1 cellular context compared by ENCODE assay signal in genomic region chr2:177076636-177077179, GRCh38.
TF ChIP-seq lines count a peak whose summit lies in the region.

No MANE protein-coding gene starts in this region.

TF ChIP-seq in H1, 55 proteins besides CTCF, POLR2A, EP300 and RAD21:
- no peak for TF ChIP-seq MAX (IDR thresholded peaks at IDR 0.05)
- TF ChIP-seq RXRA (IDR thresholded peaks at IDR 0.05; ENCODE audit: insufficient read depth, low read depth, low read length): no peak
- TF ChIP-seq ATF3 (IDR thresholded peaks at IDR 0.05; ENCODE audit: insufficient read depth, low read depth, low read length): no peak
- TF ChIP-seq CBX8 (IDR thresholded peaks at IDR 0.05; ENCODE audit: borderline replicate concordance, low read depth, low read length): no peak
- no peak for TF ChIP-seq RBBP5 (IDR thresholded peaks at IDR 0.05; ENCODE audit: borderline replicate concordance, low read depth, low read length)
- TF ChIP-seq CHD1 (IDR thresholded peaks at IDR 0.05; ENCODE audit: low read depth, low read length): no peak
- no peak for TF ChIP-seq TAF7 (optimal IDR thresholded peaks at IDR 0.05; ENCODE audit: borderline replicate concordance, low read depth, low read length)
- TF ChIP-seq CEBPB (IDR thresholded peaks at IDR 0.05; ENCODE audit: low read depth, low read length): no peak
- TF ChIP-seq SUZ12 (IDR thresholded peaks at IDR 0.05; ENCODE audit: low read length): no peak
- TF ChIP-seq PHF8 (conservative IDR thresholded peaks at IDR 0.05; ENCODE audit: low read depth, low read length): no peak
- no peak for TF ChIP-seq SP2 (IDR thresholded peaks at IDR 0.05; ENCODE audit: low read length)
- TF ChIP-seq RFX5 (IDR thresholded peaks at IDR 0.05; ENCODE audit: borderline replicate concordance, low read depth, low read length): no peak
- TF ChIP-seq SP4 (IDR thresholded peaks at IDR 0.05; ENCODE audit: low read length): no peak
- TF ChIP-seq GTF2F1 (IDR thresholded peaks at IDR 0.05; ENCODE audit: borderline replicate concordance, low read depth, low read length): no peak
- no peak for TF ChIP-seq TAF1 (IDR thresholded peaks at IDR 0.05; ENCODE audit: low read depth, low read length)
- no peak for TF ChIP-seq TEAD4 (IDR thresholded peaks at IDR 0.05; ENCODE audit: low read depth, low read length)
- no peak for TF ChIP-seq YY1 (IDR thresholded peaks at IDR 0.05; ENCODE audit: low read depth, low read length)
- TF ChIP-seq EGR1 (IDR thresholded peaks at IDR 0.05; ENCODE audit: borderline replicate concordance, low read depth, low read length): no peak
- TF ChIP-seq USF2 (IDR thresholded peaks at IDR 0.05; ENCODE audit: low read length): no peak
- no peak for TF ChIP-seq KDM5A (IDR thresholded peaks at IDR 0.05; ENCODE audit: low read length)
